ENCODE assay signal across 1 cellular context in the genomic region with DNA sequence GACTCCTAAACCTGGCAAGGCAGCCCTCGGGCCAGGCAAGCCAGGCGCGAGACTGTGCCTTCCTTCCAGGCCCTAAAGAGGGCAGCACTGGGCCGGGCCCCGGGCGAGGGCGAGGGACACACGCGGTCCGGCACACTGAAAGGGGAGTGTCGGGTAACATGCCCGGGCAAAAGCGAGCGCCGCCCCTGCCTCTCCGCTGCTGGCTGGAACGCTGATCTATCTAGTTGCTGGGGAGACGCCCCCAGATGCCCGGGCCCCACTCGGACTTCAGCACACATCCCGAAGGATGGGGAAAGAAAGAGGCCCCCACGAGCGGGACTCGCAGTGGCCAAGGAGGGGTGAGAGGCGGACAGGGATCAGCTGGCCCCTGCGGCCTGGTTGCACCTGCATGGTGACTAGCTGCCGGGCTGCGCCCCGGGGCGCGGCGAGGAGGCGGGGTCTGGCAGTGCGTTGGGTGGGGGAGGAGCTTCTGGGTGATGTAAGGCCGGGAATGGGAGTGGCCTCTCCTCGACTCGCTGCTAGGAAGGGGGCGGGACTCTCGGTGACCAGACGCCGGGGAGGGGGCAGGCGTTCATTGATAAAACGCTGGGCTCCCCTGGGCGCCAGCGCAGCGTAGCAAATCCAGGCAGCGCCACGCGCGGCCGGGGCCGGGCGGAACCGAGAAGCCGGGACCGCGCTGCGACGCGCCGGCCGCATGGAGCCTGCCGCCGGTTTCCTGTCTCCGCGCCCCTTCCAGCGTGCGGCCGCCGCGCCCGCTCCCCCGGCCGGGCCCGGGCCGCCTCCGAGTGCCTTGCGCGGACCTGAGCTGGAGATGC.
TF ChIP-seq lines count a peak whose summit lies in the region.

PLK3 (plus strand) TSS at position 608 of the 815 bp plus-strand sequence; CDS start at position 695, 87 bp downstream.

TF ChIP-seq in HepG2, 621 proteins besides CTCF, POLR2A, EP300 and RAD21 (continued from another document and continues in another):
- TF ChIP-seq, protein P1, sequence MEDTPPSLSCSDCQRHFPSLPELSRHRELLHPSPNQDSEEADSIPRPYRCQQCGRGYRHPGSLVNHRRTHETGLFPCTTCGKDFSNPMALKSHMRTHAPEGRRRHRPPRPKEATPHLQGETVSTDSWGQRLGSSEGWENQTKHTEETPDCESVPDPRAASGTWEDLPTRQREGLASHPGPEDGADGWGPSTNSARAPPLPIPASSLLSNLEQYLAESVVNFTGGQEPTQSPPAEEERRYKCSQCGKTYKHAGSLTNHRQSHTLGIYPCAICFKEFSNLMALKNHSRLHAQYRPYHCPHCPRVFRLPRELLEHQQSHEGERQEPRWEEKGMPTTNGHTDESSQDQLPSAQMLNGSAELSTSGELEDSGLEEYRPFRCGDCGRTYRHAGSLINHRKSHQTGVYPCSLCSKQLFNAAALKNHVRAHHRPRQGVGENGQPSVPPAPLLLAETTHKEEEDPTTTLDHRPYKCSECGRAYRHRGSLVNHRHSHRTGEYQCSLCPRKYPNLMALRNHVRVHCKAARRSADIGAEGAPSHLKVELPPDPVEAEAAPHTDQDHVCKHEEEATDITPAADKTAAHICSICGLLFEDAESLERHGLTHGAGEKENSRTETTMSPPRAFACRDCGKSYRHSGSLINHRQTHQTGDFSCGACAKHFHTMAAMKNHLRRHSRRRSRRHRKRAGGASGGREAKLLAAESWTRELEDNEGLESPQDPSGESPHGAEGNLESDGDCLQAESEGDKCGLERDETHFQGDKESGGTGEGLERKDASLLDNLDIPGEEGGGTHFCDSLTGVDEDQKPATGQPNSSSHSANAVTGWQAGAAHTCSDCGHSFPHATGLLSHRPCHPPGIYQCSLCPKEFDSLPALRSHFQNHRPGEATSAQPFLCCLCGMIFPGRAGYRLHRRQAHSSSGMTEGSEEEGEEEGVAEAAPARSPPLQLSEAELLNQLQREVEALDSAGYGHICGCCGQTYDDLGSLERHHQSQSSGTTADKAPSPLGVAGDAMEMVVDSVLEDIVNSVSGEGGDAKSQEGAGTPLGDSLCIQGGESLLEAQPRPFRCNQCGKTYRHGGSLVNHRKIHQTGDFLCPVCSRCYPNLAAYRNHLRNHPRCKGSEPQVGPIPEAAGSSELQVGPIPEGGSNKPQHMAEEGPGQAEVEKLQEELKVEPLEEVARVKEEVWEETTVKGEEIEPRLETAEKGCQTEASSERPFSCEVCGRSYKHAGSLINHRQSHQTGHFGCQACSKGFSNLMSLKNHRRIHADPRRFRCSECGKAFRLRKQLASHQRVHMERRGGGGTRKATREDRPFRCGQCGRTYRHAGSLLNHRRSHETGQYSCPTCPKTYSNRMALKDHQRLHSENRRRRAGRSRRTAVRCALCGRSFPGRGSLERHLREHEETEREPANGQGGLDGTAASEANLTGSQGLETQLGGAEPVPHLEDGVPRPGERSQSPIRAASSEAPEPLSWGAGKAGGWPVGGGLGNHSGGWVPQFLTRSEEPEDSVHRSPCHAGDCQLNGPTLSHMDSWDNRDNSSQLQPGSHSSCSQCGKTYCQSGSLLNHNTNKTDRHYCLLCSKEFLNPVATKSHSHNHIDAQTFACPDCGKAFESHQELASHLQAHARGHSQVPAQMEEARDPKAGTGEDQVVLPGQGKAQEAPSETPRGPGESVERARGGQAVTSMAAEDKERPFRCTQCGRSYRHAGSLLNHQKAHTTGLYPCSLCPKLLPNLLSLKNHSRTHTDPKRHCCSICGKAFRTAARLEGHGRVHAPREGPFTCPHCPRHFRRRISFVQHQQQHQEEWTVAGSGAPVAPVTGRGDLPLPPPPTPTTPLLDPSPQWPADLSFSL (CRISPR knock-in tag; IDR thresholded peaks at IDR 0.05) = no peak
- peak; percentile 65; the same call in 1 of the 2 replicates for TF ChIP-seq ZSCAN22 (CRISPR knock-in tag; IDR thresholded peaks at IDR 0.05)
- peak; percentile 92 for TF ChIP-seq ZNF580 (CRISPR knock-in tag; IDR thresholded peaks at IDR 0.05; ENCODE audit: borderline replicate concordance, low read depth)
- 0 out of 2 replicates have a peak, but pooled peaks have one; percentile 48 for TF ChIP-seq NFIC (IDR thresholded peaks at IDR 0.05; ENCODE audit: low read length)
- no peak; the same call in 1 of the 2 replicates for TF ChIP-seq ZNF232 (CRISPR knock-in tag; IDR thresholded peaks at IDR 0.05; ENCODE audit: borderline replicate concordance)
- TF ChIP-seq RXRB (CRISPR knock-in tag; IDR thresholded peaks at IDR 0.05; ENCODE audit: borderline replicate concordance) = 0 out of 2 replicates have a peak, but pooled peaks have one; percentile 29
- TF ChIP-seq ZNF737 (CRISPR knock-in tag; IDR thresholded peaks at IDR 0.05; ENCODE audit: borderline replicate concordance) = no peak
- TF ChIP-seq JDP2 (CRISPR knock-in tag; IDR thresholded peaks at IDR 0.05; ENCODE audit: borderline replicate concordance) = no peak; the same call in 1 of the 2 replicates
- TF ChIP-seq RNF2 (conservative IDR thresholded peaks at IDR 0.05; ENCODE audit: low read depth) = peak; percentile 71; the same call in 1 of the 2 replicates
- TF ChIP-seq ZNF33A (CRISPR knock-in tag; IDR thresholded peaks at IDR 0.05; ENCODE audit: borderline replicate concordance) = peak; percentile 92
- no peak for TF ChIP-seq MED8 (CRISPR knock-in tag; IDR thresholded peaks at IDR 0.05; ENCODE audit: insufficient replicate concordance)
- peak; percentile 97 for TF ChIP-seq POLR2AphosphoS5 (IDR thresholded peaks at IDR 0.05; ENCODE audit: low read depth, low read length)
- peak; percentile 75; the same call in 1 of the 2 replicates for TF ChIP-seq ZNF598 (CRISPR knock-in tag; IDR thresholded peaks at IDR 0.05; ENCODE audit: borderline replicate concordance)
- peak; percentile 73; the same call in 1 of the 2 replicates for TF ChIP-seq ZNF788 (CRISPR knock-in tag; IDR thresholded peaks at IDR 0.05; ENCODE audit: borderline replicate concordance)
- no peak for TF ChIP-seq LBX2 (CRISPR knock-in tag; IDR thresholded peaks at IDR 0.05; ENCODE audit: borderline replicate concordance)
- no peak; the same call in 1 of the 2 replicates for TF ChIP-seq ZNF251 (CRISPR knock-in tag; IDR thresholded peaks at IDR 0.05)
- no peak for TF ChIP-seq ZNF367 (CRISPR knock-in tag; IDR thresholded peaks at IDR 0.05; ENCODE audit: borderline replicate concordance)
- no peak for TF ChIP-seq HNF1A (IDR thresholded peaks at IDR 0.05; ENCODE audit: low read depth)
- peak; percentile 70; the same call in 1 of the 2 replicates for TF ChIP-seq HNF1A (CRISPR knock-in tag; IDR thresholded peaks at IDR 0.05; ENCODE audit: borderline replicate concordance)
- TF ChIP-seq, protein P2, sequence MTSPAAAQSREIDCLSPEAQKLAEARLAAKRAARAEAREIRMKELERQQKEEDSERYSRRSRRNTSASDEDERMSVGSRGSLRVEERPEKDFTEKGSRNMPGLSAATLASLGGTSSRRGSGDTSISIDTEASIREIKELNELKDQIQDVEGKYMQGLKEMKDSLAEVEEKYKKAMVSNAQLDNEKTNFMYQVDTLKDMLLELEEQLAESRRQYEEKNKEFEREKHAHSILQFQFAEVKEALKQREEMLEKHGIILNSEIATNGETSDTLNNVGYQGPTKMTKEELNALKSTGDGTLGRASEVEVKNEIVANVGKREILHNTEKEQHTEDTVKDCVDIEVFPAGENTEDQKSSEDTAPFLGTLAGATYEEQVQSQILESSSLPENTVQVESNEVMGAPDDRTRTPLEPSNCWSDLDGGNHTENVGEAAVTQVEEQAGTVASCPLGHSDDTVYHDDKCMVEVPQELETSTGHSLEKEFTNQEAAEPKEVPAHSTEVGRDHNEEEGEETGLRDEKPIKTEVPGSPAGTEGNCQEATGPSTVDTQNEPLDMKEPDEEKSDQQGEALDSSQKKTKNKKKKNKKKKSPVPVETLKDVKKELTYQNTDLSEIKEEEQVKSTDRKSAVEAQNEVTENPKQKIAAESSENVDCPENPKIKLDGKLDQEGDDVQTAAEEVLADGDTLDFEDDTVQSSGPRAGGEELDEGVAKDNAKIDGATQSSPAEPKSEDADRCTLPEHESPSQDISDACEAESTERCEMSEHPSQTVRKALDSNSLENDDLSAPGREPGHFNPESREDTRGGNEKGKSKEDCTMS (CRISPR knock-in tag; conservative IDR thresholded peaks at IDR 0.05) = no peak
- TF ChIP-seq ZSCAN12 (CRISPR knock-in tag; IDR thresholded peaks at IDR 0.05) = no peak
- TF ChIP-seq, protein P3, sequence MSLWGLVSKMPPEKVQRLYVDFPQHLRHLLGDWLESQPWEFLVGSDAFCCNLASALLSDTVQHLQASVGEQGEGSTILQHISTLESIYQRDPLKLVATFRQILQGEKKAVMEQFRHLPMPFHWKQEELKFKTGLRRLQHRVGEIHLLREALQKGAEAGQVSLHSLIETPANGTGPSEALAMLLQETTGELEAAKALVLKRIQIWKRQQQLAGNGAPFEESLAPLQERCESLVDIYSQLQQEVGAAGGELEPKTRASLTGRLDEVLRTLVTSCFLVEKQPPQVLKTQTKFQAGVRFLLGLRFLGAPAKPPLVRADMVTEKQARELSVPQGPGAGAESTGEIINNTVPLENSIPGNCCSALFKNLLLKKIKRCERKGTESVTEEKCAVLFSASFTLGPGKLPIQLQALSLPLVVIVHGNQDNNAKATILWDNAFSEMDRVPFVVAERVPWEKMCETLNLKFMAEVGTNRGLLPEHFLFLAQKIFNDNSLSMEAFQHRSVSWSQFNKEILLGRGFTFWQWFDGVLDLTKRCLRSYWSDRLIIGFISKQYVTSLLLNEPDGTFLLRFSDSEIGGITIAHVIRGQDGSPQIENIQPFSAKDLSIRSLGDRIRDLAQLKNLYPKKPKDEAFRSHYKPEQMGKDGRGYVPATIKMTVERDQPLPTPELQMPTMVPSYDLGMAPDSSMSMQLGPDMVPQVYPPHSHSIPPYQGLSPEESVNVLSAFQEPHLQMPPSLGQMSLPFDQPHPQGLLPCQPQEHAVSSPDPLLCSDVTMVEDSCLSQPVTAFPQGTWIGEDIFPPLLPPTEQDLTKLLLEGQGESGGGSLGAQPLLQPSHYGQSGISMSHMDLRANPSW (CRISPR knock-in tag; IDR thresholded peaks at IDR 0.05; ENCODE audit: borderline replicate concordance) = peak; percentile 84; the same call in 1 of the 2 replicates
- peak; percentile 65; the same call in 1 of the 2 replicates for TF ChIP-seq ZNF431 (CRISPR knock-in tag; IDR thresholded peaks at IDR 0.05; ENCODE audit: borderline replicate concordance, low read depth)
- peak; percentile 50; the same call in 1 of the 2 replicates for TF ChIP-seq ATF2 (CRISPR knock-in tag; IDR thresholded peaks at IDR 0.05)
- TF ChIP-seq NCOA1 (CRISPR knock-in tag; IDR thresholded peaks at IDR 0.05) = peak; percentile 4; the same call in 1 of the 2 replicates
- TF ChIP-seq ISX (CRISPR knock-in tag; conservative IDR thresholded peaks at IDR 0.05) = no peak
- TF ChIP-seq ZNF841 (CRISPR knock-in tag; IDR thresholded peaks at IDR 0.05; ENCODE audit: borderline replicate concordance) = no peak
- no peak for TF ChIP-seq ZNF597 (CRISPR knock-in tag; IDR thresholded peaks at IDR 0.05)
- TF ChIP-seq ZNF883 (CRISPR knock-in tag; IDR thresholded peaks at IDR 0.05; ENCODE audit: not compliant biosample characterization) = peak; percentile 86
- peak; percentile 57 for TF ChIP-seq BCL6 (CRISPR knock-in tag; IDR thresholded peaks at IDR 0.05)
- TF ChIP-seq DR1 (CRISPR knock-in tag; IDR thresholded peaks at IDR 0.05) = peak; percentile 93
- peak; percentile 77 for TF ChIP-seq HIVEP1 (CRISPR knock-in tag; IDR thresholded peaks at IDR 0.05)
- peak; percentile 88 for TF ChIP-seq PCBP1 (IDR thresholded peaks at IDR 0.05; ENCODE audit: borderline replicate concordance, low read depth, low read length)
- TF ChIP-seq CBX1 (IDR thresholded peaks at IDR 0.05; ENCODE audit: low read depth) = peak; percentile 67
- peak; percentile 89 for TF ChIP-seq SIX4 (CRISPR knock-in tag; IDR thresholded peaks at IDR 0.05)
